In the genomic region with DNA sequence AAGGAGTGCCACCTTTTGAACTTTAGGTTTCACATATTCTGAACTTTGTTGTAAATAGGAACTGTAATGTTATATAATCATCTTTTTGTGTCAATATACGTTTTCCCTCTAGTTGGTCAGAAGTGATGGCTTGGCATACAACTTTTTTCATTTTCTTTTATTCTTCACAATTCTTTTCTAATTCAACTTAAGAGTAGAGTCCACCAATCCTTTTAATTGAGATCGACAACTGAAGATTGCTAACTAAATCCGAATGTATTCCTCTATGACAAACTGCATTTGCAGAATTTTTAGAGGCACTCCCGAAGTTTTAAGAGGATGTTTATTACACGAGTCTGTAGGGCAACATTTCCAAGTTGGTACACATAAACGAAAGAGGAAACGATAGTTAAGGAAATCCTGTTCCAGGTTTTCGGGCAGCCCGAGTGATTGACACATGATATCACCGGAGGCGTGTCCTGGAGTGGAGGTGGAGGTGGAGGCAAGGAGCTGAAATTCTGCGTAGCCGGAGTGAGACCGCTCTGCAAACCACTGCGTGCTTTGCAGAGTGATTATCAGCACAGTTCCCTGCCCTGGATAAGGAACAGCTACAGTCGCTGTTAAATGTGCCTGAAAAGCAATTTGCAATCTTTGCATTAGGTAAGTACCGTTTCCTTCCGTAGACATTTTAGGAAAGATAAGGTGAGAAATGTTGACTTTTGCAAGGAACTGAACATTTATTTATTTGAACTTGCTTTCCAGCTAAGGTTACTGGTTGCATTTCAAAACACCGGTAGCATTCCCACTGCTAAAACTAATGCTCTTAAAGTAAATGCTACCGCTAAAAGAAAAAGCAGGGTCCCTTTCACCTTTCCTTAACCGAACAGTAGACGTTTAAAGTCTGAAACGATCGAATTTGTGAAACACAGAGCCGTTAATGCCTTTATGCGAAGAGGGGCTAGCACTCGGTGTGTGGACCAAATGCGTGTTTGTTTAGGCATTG, we compare ENCODE assay signal across 1 cellular context.
A peak's percentile ranks its signal among the peaks of the same experiment; 100 is the strongest.
TF ChIP-seq lines count a peak whose summit lies in the region.

A gene with protein sequence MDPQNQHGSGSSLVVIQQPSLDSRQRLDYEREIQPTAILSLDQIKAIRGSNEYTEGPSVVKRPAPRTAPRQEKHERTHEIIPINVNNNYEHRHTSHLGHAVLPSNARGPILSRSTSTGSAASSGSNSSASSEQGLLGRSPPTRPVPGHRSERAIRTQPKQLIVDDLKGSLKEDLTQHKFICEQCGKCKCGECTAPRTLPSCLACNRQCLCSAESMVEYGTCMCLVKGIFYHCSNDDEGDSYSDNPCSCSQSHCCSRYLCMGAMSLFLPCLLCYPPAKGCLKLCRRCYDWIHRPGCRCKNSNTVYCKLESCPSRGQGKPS (plus strand): TSS at position 502 of the 982 bp plus-strand sequence. CDS start 4,797 bp downstream, outside the sequence.

TF ChIP-seq in K562, 482 proteins besides CTCF, POLR2A, EP300 and RAD21 (continued from another document and continues in another):
- TF ChIP-seq, protein P1, sequence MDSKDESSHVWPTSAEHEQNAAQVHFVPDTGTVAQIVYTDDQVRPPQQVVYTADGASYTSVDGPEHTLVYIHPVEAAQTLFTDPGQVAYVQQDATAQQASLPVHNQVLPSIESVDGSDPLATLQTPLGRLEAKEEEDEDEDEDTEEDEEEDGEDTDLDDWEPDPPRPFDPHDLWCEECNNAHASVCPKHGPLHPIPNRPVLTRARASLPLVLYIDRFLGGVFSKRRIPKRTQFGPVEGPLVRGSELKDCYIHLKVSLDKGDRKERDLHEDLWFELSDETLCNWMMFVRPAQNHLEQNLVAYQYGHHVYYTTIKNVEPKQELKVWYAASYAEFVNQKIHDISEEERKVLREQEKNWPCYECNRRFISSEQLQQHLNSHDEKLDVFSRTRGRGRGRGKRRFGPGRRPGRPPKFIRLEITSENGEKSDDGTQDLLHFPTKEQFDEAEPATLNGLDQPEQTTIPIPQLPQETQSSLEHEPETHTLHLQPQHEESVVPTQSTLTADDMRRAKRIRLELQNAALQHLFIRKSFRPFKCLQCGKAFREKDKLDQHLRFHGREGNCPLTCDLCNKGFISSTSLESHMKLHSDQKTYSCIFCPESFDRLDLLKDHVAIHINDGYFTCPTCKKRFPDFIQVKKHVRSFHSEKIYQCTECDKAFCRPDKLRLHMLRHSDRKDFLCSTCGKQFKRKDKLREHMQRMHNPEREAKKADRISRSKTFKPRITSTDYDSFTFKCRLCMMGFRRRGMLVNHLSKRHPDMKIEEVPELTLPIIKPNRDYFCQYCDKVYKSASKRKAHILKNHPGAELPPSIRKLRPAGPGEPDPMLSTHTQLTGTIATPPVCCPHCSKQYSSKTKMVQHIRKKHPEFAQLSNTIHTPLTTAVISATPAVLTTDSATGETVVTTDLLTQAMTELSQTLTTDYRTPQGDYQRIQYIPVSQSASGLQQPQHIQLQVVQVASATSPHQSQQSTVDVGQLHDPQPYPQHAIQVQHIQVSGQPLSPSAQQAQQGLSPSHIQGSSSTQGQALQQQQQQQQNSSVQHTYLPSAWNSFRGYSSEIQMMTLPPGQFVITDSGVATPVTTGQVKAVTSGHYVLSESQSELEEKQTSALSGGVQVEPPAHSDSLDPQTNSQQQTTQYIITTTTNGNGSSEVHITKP (IDR thresholded peaks at IDR 0.05; ENCODE audit: partially characterized antibody), result no peak
- TF ChIP-seq CREM (IDR thresholded peaks at IDR 0.05; ENCODE audit: low read depth), result peak; percentile 54
- TF ChIP-seq, protein P2, sequence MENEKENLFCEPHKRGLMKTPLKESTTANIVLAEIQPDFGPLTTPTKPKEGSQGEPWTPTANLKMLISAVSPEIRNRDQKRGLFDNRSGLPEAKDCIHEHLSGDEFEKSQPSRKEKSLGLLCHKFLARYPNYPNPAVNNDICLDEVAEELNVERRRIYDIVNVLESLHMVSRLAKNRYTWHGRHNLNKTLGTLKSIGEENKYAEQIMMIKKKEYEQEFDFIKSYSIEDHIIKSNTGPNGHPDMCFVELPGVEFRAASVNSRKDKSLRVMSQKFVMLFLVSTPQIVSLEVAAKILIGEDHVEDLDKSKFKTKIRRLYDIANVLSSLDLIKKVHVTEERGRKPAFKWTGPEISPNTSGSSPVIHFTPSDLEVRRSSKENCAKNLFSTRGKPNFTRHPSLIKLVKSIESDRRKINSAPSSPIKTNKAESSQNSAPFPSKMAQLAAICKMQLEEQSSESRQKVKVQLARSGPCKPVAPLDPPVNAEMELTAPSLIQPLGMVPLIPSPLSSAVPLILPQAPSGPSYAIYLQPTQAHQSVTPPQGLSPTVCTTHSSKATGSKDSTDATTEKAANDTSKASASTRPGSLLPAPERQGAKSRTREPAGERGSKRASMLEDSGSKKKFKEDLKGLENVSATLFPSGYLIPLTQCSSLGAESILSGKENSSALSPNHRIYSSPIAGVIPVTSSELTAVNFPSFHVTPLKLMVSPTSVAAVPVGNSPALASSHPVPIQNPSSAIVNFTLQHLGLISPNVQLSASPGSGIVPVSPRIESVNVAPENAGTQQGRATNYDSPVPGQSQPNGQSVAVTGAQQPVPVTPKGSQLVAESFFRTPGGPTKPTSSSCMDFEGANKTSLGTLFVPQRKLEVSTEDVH (IDR thresholded peaks at IDR 0.05; ENCODE audit: low read depth, partially characterized antibody), result no peak
- TF ChIP-seq ILK (tag; IDR thresholded peaks at IDR 0.05; ENCODE audit: borderline replicate concordance, low read depth), result no peak
- TF ChIP-seq CBX2 (IDR thresholded peaks at IDR 0.05; ENCODE audit: insufficient read depth, low read length, poor library complexity, severe bottlenecking), result no peak
- TF ChIP-seq, protein P3, sequence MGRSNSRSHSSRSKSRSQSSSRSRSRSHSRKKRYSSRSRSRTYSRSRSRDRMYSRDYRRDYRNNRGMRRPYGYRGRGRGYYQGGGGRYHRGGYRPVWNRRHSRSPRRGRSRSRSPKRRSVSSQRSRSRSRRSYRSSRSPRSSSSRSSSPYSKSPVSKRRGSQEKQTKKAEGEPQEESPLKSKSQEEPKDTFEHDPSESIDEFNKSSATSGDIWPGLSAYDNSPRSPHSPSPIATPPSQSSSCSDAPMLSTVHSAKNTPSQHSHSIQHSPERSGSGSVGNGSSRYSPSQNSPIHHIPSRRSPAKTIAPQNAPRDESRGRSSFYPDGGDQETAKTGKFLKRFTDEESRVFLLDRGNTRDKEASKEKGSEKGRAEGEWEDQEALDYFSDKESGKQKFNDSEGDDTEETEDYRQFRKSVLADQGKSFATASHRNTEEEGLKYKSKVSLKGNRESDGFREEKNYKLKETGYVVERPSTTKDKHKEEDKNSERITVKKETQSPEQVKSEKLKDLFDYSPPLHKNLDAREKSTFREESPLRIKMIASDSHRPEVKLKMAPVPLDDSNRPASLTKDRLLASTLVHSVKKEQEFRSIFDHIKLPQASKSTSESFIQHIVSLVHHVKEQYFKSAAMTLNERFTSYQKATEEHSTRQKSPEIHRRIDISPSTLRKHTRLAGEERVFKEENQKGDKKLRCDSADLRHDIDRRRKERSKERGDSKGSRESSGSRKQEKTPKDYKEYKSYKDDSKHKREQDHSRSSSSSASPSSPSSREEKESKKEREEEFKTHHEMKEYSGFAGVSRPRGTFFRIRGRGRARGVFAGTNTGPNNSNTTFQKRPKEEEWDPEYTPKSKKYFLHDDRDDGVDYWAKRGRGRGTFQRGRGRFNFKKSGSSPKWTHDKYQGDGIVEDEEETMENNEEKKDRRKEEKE (IDR thresholded peaks at IDR 0.05; ENCODE audit: borderline replicate concordance in 1 of 2, control insufficient read depth in 1 of 2, low read depth in 2 of 2, low read length in 1 of 2), result no peak
- TF ChIP-seq ZNF75A (CRISPR knock-in tag; IDR thresholded peaks at IDR 0.05), result no peak
- TF ChIP-seq, protein P4, sequence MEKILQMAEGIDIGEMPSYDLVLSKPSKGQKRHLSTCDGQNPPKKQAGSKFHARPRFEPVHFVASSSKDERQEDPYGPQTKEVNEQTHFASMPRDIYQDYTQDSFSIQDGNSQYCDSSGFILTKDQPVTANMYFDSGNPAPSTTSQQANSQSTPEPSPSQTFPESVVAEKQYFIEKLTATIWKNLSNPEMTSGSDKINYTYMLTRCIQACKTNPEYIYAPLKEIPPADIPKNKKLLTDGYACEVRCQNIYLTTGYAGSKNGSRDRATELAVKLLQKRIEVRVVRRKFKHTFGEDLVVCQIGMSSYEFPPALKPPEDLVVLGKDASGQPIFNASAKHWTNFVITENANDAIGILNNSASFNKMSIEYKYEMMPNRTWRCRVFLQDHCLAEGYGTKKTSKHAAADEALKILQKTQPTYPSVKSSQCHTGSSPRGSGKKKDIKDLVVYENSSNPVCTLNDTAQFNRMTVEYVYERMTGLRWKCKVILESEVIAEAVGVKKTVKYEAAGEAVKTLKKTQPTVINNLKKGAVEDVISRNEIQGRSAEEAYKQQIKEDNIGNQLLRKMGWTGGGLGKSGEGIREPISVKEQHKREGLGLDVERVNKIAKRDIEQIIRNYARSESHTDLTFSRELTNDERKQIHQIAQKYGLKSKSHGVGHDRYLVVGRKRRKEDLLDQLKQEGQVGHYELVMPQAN (IDR thresholded peaks at IDR 0.05; ENCODE audit: borderline replicate concordance), result no peak
- TF ChIP-seq, protein P5, sequence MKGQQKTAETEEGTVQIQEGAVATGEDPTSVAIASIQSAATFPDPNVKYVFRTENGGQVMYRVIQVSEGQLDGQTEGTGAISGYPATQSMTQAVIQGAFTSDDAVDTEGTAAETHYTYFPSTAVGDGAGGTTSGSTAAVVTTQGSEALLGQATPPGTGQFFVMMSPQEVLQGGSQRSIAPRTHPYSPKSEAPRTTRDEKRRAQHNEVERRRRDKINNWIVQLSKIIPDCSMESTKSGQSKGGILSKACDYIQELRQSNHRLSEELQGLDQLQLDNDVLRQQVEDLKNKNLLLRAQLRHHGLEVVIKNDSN (CRISPR knock-in tag; IDR thresholded peaks at IDR 0.05), result no peak
- 0 out of 2 replicates have a peak, but pooled peaks have one; percentile 16 for TF ChIP-seq POLR2AphosphoS5 (IDR thresholded peaks at IDR 0.05; ENCODE audit: control insufficient read depth, insufficient read depth, low read depth, low read length)
- TF ChIP-seq NEUROD1 (IDR thresholded peaks at IDR 0.05; ENCODE audit: borderline replicate concordance, low read depth, low read length, partially characterized antibody), result peak; percentile 30
- peak; percentile 70 for TF ChIP-seq HNRNPLL (IDR thresholded peaks at IDR 0.05; ENCODE audit: low read depth, low read length, poor library complexity, severe bottlenecking)
- TF ChIP-seq HNRNPK (IDR thresholded peaks at IDR 0.05; ENCODE audit: low read depth, low read length, poor library complexity, severe bottlenecking), result no peak
- TF ChIP-seq CREB1 (IDR thresholded peaks at IDR 0.05), result no peak
- no peak for TF ChIP-seq CREB1 (CRISPR knock-in tag; IDR thresholded peaks at IDR 0.05)
- TF ChIP-seq NRF1 (conservative IDR thresholded peaks at IDR 0.05 in 1 of 2, IDR thresholded peaks at IDR 0.05 in 1 of 2), result peak in 1 of 2 experiments; percentile 39; a peak in 1 of 4 replicates
- TF ChIP-seq, protein P6, sequence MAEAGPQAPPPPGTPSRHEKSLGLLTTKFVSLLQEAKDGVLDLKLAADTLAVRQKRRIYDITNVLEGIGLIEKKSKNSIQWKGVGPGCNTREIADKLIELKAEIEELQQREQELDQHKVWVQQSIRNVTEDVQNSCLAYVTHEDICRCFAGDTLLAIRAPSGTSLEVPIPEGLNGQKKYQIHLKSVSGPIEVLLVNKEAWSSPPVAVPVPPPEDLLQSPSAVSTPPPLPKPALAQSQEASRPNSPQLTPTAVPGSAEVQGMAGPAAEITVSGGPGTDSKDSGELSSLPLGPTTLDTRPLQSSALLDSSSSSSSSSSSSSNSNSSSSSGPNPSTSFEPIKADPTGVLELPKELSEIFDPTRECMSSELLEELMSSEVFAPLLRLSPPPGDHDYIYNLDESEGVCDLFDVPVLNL (CRISPR knock-in tag; IDR thresholded peaks at IDR 0.05; ENCODE audit: low read depth), result no peak
- TF ChIP-seq ZNF384 (IDR thresholded peaks at IDR 0.05; ENCODE audit: low read depth, low read length), result no peak
- no peak for TF ChIP-seq ZNF311 (CRISPR knock-in tag; IDR thresholded peaks at IDR 0.05)
- TF ChIP-seq, protein P7, sequence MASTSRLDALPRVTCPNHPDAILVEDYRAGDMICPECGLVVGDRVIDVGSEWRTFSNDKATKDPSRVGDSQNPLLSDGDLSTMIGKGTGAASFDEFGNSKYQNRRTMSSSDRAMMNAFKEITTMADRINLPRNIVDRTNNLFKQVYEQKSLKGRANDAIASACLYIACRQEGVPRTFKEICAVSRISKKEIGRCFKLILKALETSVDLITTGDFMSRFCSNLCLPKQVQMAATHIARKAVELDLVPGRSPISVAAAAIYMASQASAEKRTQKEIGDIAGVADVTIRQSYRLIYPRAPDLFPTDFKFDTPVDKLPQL (IDR thresholded peaks at IDR 0.05; ENCODE audit: extremely low read depth, insufficient read length), result no peak
- no peak for TF ChIP-seq PML (IDR thresholded peaks at IDR 0.05; ENCODE audit: low read length)
- TF ChIP-seq TAF15 (IDR thresholded peaks at IDR 0.05; ENCODE audit: low read depth, low read length), result no peak
- no peak for TF ChIP-seq TEAD2 (tag; IDR thresholded peaks at IDR 0.05)
- TF ChIP-seq BCOR (IDR thresholded peaks at IDR 0.05), result no peak
- no peak for TF ChIP-seq ATF1 (CRISPR knock-in tag; IDR thresholded peaks at IDR 0.05)
- TF ChIP-seq ATF1 (tag; IDR thresholded peaks at IDR 0.05), result peak; percentile 52
- no peak for TF ChIP-seq PCBP2 (IDR thresholded peaks at IDR 0.05; ENCODE audit: low read depth, low read length, poor library complexity, severe bottlenecking)
- TF ChIP-seq CBX5 (IDR thresholded peaks at IDR 0.05; ENCODE audit: borderline replicate concordance, low read depth), result no peak
- TF ChIP-seq KAT7 (CRISPR knock-in tag; IDR thresholded peaks at IDR 0.05; ENCODE audit: borderline replicate concordance), result no peak
- TF ChIP-seq, protein P8, sequence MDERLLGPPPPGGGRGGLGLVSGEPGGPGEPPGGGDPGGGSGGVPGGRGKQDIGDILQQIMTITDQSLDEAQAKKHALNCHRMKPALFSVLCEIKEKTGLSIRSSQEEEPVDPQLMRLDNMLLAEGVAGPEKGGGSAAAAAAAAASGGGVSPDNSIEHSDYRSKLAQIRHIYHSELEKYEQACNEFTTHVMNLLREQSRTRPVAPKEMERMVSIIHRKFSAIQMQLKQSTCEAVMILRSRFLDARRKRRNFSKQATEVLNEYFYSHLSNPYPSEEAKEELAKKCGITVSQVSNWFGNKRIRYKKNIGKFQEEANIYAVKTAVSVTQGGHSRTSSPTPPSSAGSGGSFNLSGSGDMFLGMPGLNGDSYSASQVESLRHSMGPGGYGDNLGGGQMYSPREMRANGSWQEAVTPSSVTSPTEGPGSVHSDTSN (CRISPR knock-in tag; IDR thresholded peaks at IDR 0.05; ENCODE audit: low read depth), result peak; percentile 76
- TF ChIP-seq, protein P8 (tag; conservative IDR thresholded peaks at IDR 0.05; ENCODE audit: low read depth), result peak; percentile 86
- TF ChIP-seq SIRT6 (IDR thresholded peaks at IDR 0.05; ENCODE audit: low read depth, low read length), result no peak
- no peak for TF ChIP-seq TEAD4 (IDR thresholded peaks at IDR 0.05; ENCODE audit: low read length)
- TF ChIP-seq TEAD4 (CRISPR knock-in tag; IDR thresholded peaks at IDR 0.05; ENCODE audit: borderline replicate concordance), result no peak
- TF ChIP-seq SRSF3 (IDR thresholded peaks at IDR 0.05; ENCODE audit: insufficient read depth, low read length), result no peak
- no peak for TF ChIP-seq NELFE (IDR thresholded peaks at IDR 0.05; ENCODE audit: insufficient read depth, insufficient read length)
- no peak for TF ChIP-seq ZNF197 (CRISPR knock-in tag; IDR thresholded peaks at IDR 0.05; ENCODE audit: low read depth)
- TF ChIP-seq KLF1 (tag; IDR thresholded peaks at IDR 0.05), result no peak
